ENCODE assay signal across 8 cellular contexts in the genomic region with DNA sequence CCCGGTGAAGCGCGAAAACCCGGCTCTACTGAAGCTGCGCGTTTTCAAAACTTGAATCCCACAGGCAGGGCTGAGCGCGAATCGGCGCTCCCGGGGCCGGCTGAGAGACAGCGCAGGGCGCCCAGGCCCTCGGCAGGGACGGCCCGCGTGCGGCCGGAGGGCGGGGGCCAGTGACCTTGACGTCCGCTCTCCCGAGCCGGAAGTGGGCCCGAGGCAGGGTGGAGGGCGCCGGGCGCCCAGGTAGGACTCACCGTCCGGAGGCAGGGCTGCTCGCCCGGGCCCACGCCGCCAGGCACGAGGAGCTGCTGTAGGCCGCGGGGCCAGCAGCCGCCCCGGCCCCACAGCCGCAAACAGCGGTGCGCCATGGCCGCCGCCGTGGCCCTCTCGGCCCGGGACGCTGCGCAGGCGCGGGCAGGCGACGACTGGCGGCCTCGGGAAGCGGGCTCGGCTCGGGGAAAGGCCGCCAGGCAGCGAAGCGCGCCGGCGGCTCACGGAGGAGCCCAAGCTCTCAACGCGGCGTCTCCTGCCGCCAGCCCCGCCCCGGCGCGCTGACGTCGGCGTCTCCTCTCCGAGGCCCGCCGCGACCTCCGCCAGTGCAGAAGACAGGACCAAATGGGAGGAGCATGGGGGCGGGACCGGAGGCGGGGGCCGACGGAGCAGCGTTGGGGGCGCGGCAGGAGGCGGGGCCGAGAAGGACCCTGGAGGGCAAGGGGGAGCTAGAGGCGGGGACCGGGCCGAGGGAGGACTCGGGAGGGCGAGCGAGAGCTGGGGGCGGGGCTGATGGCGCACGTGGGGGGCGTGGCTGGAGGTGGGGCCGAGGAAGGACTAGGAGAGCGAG. TPM values are rescaled to one million over a fixed set of nuclear protein-coding genes. Genes with fewer than 3 reads are reported as not detected.
DNase-seq lines count a peak whose midpoint lies in the region; ATAC-seq and TF ChIP-seq lines count a peak whose summit lies in the region.

Gene AFG3L2, minus strand, starts transcription at position 510 of the 838 bp plus-strand sequence. Its CDS starts 145 bp downstream, at position 365.

- H3K36me3 ChIP-seq in psoas muscle (ENCODE audit: insufficient read depth in 1 of 2, low read depth in 1 of 2) (no peaks in the 10 kb centered on the region), urinary bladder (ENCODE audit: insufficient read depth) (no peaks in the 10 kb centered on the region)

- no peak for TF ChIP-seq CTCF in psoas muscle (IDR thresholded peaks at IDR 0.05)

- H3K4me3 ChIP-seq in psoas muscle (peak within 1 kb of the TSS; percentile 85), urinary bladder (ENCODE audit: low read depth, low read length) (peak within 1 kb of the TSS; percentile 84)

- intact Hi-C loops in left ventricle myocardium superior (cut with micrococcal nuclease) (no loop called here), psoas muscle (cut with DNase I) (loop anchor here in 1 of 2 donors (5.0 kb wide), 1 partner anchor 40 kb away; no protein-coding TSS in a partner anchor)

- H3K9me3 ChIP-seq in psoas muscle, result no peaks in the 10 kb centered on the region

- H3K27ac ChIP-seq in angular gyrus (ENCODE audit: low read depth, low read length) (peak within 1 kb of the TSS; percentile 94), psoas muscle (peak within 1 kb of the TSS; percentile 99), urinary bladder (ENCODE audit: low read depth) (peak within 1 kb of the TSS; percentile 99)

- H3K27me3 ChIP-seq in psoas muscle (ENCODE audit: insufficient read depth in 3 of 3, low read length in 2 of 3), result no peaks in the 10 kb centered on the region

- TF ChIP-seq POLR2A in GM18505 (IDR thresholded peaks at IDR 0.05; ENCODE audit: borderline replicate concordance, extremely low read depth, insufficient read depth, insufficient read length), result peak; percentile 95

- ATAC-seq in GM18505 (IDR thresholded peaks at IDR 0.05; ENCODE audit: unreplicated experiment) (peak; percentile 86), HG02970 (IDR thresholded peaks at IDR 0.05; ENCODE audit: low FRiP score, unreplicated experiment) (peak; percentile 91), left ventricle myocardium superior (peak; percentile 89), psoas muscle (peak; percentile 90 to 93 (median 92))

- 0 to 1% (median 0%) methylated on average over 61 to 104 of the region's 104 CpGs for WGBS in psoas muscle, 3 donors
- under 1% methylated on average over 104 of the region's 104 CpGs for WGBS in urinary bladder

- peaks cover 42% of the 10 kb centered on the region for H3K4me1 ChIP-seq in psoas muscle
- peaks cover 4% of the 10 kb centered on the region for H3K4me1 ChIP-seq in urinary bladder (ENCODE audit: insufficient read depth)

- peak; percentile 87 for DNase-seq in NCI-H187 treated with DMSO at 0.1 percent for 48 hours (lab: John Stamatoyannopoulos, UW)
- peak; percentile 99 to 100 (median 100) for DNase-seq in T-helper 2 cell
- peak; percentile 100 for DNase-seq in left ventricle myocardium superior
- DNase-seq in psoas muscle, result peak; percentile 100

RNA-seq across cellular contexts. Expression of gene AFG3L2, which starts in this region (rescaled TPM):
- total RNA-seq in left ventricle myocardium superior (143 TPM), psoas muscle (100 to 1,000 TPM in 2 of 4 donors, 10 to 100 TPM in 2; 88.8 to 163 (median 103) TPM), urinary bladder (41.1 TPM)
- polyA plus RNA-seq in psoas muscle (100 to 1,000 TPM in 2 of 3 donors, 10 to 100 TPM in 1; 90.7 to 126 (median 106) TPM), urinary bladder (31.5 TPM)

Comparison
In these comparisons a context has a peak if more than half of its experiments do, and no peak if none do; other contexts are left out.
1. Peak in every context shown above with its lines: DNase-seq, ATAC-seq, H3K4me3 ChIP-seq and H3K27ac ChIP-seq.